ENCODE assay signal across 11 cellular contexts in the genomic region with DNA sequence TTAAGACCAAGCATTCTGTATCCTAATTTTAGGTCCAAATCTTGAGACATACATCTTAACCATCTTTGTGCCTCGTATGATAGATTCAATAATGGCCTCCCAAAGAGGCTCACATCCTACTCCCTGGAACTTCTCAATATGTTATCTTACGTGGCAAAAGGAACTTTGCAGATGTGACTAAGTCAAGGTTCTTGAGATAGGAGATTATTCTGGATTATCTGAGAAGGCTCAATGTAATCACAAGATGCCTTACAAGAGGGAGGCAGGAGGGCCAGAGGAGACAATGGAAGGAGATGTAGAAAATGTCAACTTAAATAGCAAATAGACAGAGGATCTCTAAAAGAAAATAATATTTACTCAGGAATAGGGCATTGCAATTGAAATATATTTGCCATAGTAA.
"Had no signal": no experiment of that assay in that cellular context is flagged by ENCODE, and none has a peak within 500 bp of the region (broad histone marks: within the 10 kb centered on the region; RNA-seq: fewer than 3 reads in every experiment).

No MANE protein-coding gene starts in this region.

- H3K9me3 Mint-ChIP-seq: H9 had no signal

- H3K27ac ChIP-seq: GM23248 had no signal

- H3K4me3 Mint-ChIP-seq: GM23338, H9, HFFc6 had no signal

- FAIRE-seq: H1, H54 had no signal

- H3K27ac Mint-ChIP-seq: GM23338, H9, HFFc6 had no signal

- H3K36me3 ChIP-seq: HAP-1 had no signal

- H3K9me3 ChIP-seq: HAP-1 had no signal

- H3K4me2 ChIP-seq: GM23338 had no signal

- DNase-seq: GM23248, GOT3, H7, H9, HCEC 1CT, HFFc6 had no signal

- ATAC-seq: GM23338, HCT116 had no signal

- H3K4me1 ChIP-seq: HAP-1 had no signal

- H2AFZ ChIP-seq: GM23248, GM23338 had no signal

- H3K9ac ChIP-seq: GM23248 had no signal

- H3K4me3 ChIP-seq: GM23248, GM23338, HAP-1 had no signal
